In the genomic region with DNA sequence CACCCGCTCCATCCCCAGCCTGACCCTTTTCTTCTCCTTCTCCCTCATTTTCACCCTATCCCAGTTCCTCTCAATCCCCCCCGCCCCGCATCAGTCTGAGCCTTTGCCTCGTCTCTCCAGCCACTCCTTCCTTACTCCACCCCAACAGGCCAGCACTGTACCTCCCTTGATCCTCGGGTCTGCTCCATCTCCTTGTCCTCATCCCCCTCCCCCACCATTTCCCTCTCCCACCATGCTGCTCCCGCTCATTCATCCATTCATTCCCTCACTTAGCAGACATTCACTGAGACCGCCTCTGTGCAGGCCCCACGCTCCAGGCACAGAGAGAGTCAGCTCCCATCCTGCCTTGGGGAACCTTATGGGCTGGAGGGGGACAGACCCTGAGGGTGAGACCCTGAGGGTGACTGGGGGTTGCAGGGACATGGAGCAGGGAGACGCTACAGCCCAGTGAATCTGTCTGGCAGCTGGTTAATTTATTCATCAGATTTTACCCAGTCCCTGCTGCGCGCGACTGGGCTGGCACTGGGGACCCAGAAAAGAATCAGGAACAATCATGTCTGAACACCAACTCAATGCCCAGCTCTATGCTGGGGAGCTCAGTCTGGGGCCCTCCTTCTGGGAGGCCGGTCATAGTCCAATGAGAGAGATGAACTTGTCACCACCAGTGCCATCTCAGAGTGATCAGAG, we compare ENCODE assay signal across 8 cellular contexts. TPM values are rescaled to one million over a fixed set of nuclear protein-coding genes. Genes with fewer than 3 reads are reported as not detected.
DNase-seq lines count a peak whose midpoint lies in the region; ATAC-seq and TF ChIP-seq lines count a peak whose summit lies in the region.

No MANE protein-coding gene starts in this region.

- H3K79me1 ChIP-seq in trophoblast cell (ENCODE audit: low read length), result peaks cover 3% of the 10 kb centered on the region

- TF ChIP-seq CTCF in OCI-LY7 (conservative IDR thresholded peaks at IDR 0.05; ENCODE audit: low read length), result no peak
- TF ChIP-seq CTCF in endothelial cell (IDR thresholded peaks at IDR 0.05; ENCODE audit: unreplicated experiment), result no peak

- H3K4me3 Mint-ChIP-seq in endothelial cell (ENCODE audit: unreplicated experiment), result peak overlapping the region; percentile 81

- no peak for ATAC-seq in HG02678 (IDR thresholded peaks at IDR 0.05; ENCODE audit: unreplicated experiment)

- no peak overlapping the region for H3K27ac Mint-ChIP-seq in endothelial cell (ENCODE audit: unreplicated experiment)

- no peak overlapping the region; the same call in 1 of the 2 replicates for H2AFZ ChIP-seq in OCI-LY7 (ENCODE audit: low read length)
- H2AFZ ChIP-seq in trophoblast cell (ENCODE audit: insufficient read depth, low read length, poor library complexity), result no peak overlapping the region

- CTCF ChIA-PET in OCI-LY7 (lab: Charles Lee; ENCODE audit: unreplicated experiment), result interaction anchor here (0.6 kb wide), 1 partner anchor 9 kb away, joined by 7 read pairs; no protein-coding TSS in a partner anchor

- H3K9me3 ChIP-seq in OCI-LY7 (ENCODE audit: low read length) (no peaks in the 10 kb centered on the region), trophoblast cell (ENCODE audit: insufficient read depth, low read depth, low read length) (no peaks in the 10 kb centered on the region)

- H3K4me2 ChIP-seq in OCI-LY7 (ENCODE audit: low read length) (peak overlapping the region; percentile 79), trophoblast cell (ENCODE audit: low read length) (peak overlapping the region; percentile 80)

- H3K36me3 ChIP-seq in OCI-LY7 (ENCODE audit: insufficient read depth, low read length), result peaks cover 2% of the 10 kb centered on the region; the same call in 1 of the 2 replicates
- H3K36me3 ChIP-seq in trophoblast cell (ENCODE audit: control insufficient read depth in 1 of 2, insufficient read depth in 2 of 2, low read length in 2 of 2), result peaks cover 5 to 8% of the 10 kb centered on the region in 2 experiments

- no peak overlapping the region for H3K4ac ChIP-seq in trophoblast cell (ENCODE audit: low read depth, low read length)

- no peak overlapping the region for H3K23ac ChIP-seq in trophoblast cell (ENCODE audit: low read length)

- H3K27ac ChIP-seq in OCI-LY7 (ENCODE audit: low read depth, low read length, poor library complexity, severe bottlenecking) (peak overlapping the region; percentile 29), trophoblast cell (ENCODE audit: low read depth, low read length) (no peak overlapping the region)

- H3K79me2 ChIP-seq in OCI-LY7 (ENCODE audit: insufficient read depth, low read depth, low read length), result no peaks in the 10 kb centered on the region
- H3K79me2 ChIP-seq in trophoblast cell (ENCODE audit: control insufficient read depth, insufficient read depth, low read length, poor library complexity), result no peaks in the 10 kb centered on the region

- intact Hi-C loops in OCI-LY7 (cut with micrococcal nuclease; ENCODE audit: unreplicated experiment), result no loop called here

- H2AK5ac ChIP-seq in trophoblast cell (ENCODE audit: low read length), result no peak overlapping the region

- no peak overlapping the region for H3K18ac ChIP-seq in trophoblast cell (ENCODE audit: low read length)

- WGBS in trophoblast cell (ENCODE audit: extremely low coverage, insufficient coverage, insufficient read length), result no CpG with 5 or more reads among the region's 13 CpGs

- no peaks in the 10 kb centered on the region for H4K20me1 ChIP-seq in OCI-LY7 (ENCODE audit: insufficient read depth, low read length)

- no peaks in the 10 kb centered on the region for H3K27me3 ChIP-seq in trophoblast cell (ENCODE audit: insufficient read depth, low read length)

- no peaks in the 10 kb centered on the region for H3K9me3 Mint-ChIP-seq in endothelial cell (ENCODE audit: unreplicated experiment)

- H2BK12ac ChIP-seq in trophoblast cell (ENCODE audit: low read length), result no peak overlapping the region

- no peak overlapping the region for H2BK5ac ChIP-seq in trophoblast cell (ENCODE audit: low read depth, low read length, poor library complexity)

- H3K27me3 Mint-ChIP-seq in endothelial cell (ENCODE audit: unreplicated experiment), result peaks cover 18% of the 10 kb centered on the region

- no peak overlapping the region for H3K9ac ChIP-seq in trophoblast cell (ENCODE audit: low read length)

- no peaks in the 10 kb centered on the region for H3K9me2 ChIP-seq in OCI-LY7 (ENCODE audit: insufficient read depth, low read length)

- POLR2A ChIA-PET in OCI-LY7 (lab: Charles Lee), result interaction anchor here (0.5 kb wide), 1 partner anchor 33 kb away, joined by 9 read pairs; no protein-coding TSS in a partner anchor

- H4K91ac ChIP-seq in trophoblast cell (ENCODE audit: low read depth, low read length), result peak overlapping the region; percentile 25

- in situ Hi-C loops in G401 (cut with HindIII; ENCODE audit: low sequenced_read_pairs), result no loop called here

- no peak overlapping the region for H2BK120ac ChIP-seq in trophoblast cell (ENCODE audit: insufficient read depth, low read length, poor library complexity)

- no peak overlapping the region for H4K12ac ChIP-seq in trophoblast cell (ENCODE audit: low read depth, low read length)

- peaks cover 5% of the 10 kb centered on the region for H3K36me3 Mint-ChIP-seq in endothelial cell (ENCODE audit: low read depth, unreplicated experiment)

- TSS peak; percentile 52 for BruUV-seq in OCI-LY7 (replicated peaks; lab: Mats Ljungman, UMichigan)

- H3K4me1 Mint-ChIP-seq in endothelial cell (ENCODE audit: unreplicated experiment), result peaks cover 13% of the 10 kb centered on the region

- H3K4me1 ChIP-seq in OCI-LY7 (ENCODE audit: insufficient read depth, low read length, poor library complexity, severe bottlenecking) (peaks cover 19% of the 10 kb centered on the region), trophoblast cell (ENCODE audit: control insufficient read depth in 1 of 2, insufficient read depth in 2 of 2, low read length in 2 of 2) (peaks cover 6 to 15% of the 10 kb centered on the region in 2 experiments)

- peak overlapping the region; percentile 80 for H3K4me3 ChIP-seq in OCI-LY7 (ENCODE audit: low read depth, low read length, poor library complexity, severe bottlenecking)
- H3K4me3 ChIP-seq in trophoblast cell (ENCODE audit: low read depth, low read length), result no peak overlapping the region

- H4K8ac ChIP-seq in trophoblast cell (ENCODE audit: low read depth, low read length), result no peak overlapping the region

- no peak overlapping the region for H3K14ac ChIP-seq in trophoblast cell (ENCODE audit: low read length)

- DNase-seq in G401 (ENCODE audit: low spot score) (peak; percentile 18), OCI-LY7 (ENCODE audit: low spot score) (no peak), endothelial cell (ENCODE audit: low spot score) (no peak), trophoblast cell (no peak), NCI-H146 (lab: John Stamatoyannopoulos, UW) (no peak), HuH-7 (ENCODE audit: low spot score) (no peak)
- no peak for DNase-seq in activated CD4-positive, alpha-beta T cell treated with anti-CD3 and anti-CD28 coated beads, Interleukin-2, amount 50 U/mL, for 1 hour

RNA-seq across cellular contexts. Expression of gene ARHGAP33, which starts 0.9 kb away (rescaled TPM):
- 1.7 and 4.6 TPM in 2 replicates for total RNA-seq in G401 (2014; rRNA removed; shearing (Covaris generic))
- 15.1 and 21.3 TPM in 2 replicates for total RNA-seq in OCI-LY7 (2014; rRNA removed; shearing (Covaris generic))
- total RNA-seq in OCI-LY7 (2022) (94.6 and 130 TPM in 2 replicates), endothelial cell (ENCODE audit: unreplicated experiment) (8.5 TPM)
- 12.8 and 12.9 TPM in 2 replicates for polyA plus RNA-seq in trophoblast cell (2013)

RNA-seq across cellular contexts. Expression of gene PROSER3, which starts 18.3 kb away (rescaled TPM):
- 7.9 and 11.9 TPM in 2 replicates for total RNA-seq in G401 (2014; rRNA removed; shearing (Covaris generic))
- 15.2 and 17.2 TPM in 2 replicates for total RNA-seq in OCI-LY7 (2014; rRNA removed; shearing (Covaris generic))
- 66.1 and 70.6 TPM in 2 replicates for total RNA-seq in OCI-LY7 (2022)
- 15.0 TPM for total RNA-seq in endothelial cell (ENCODE audit: unreplicated experiment)
- polyA plus RNA-seq in trophoblast cell (2013), result 32.8 and 34.5 TPM in 2 replicates

RNA-seq across cellular contexts. Expression of gene HSPB6, which starts 19.4 kb away (rescaled TPM):
- total RNA-seq in G401 (2014; rRNA removed; shearing (Covaris generic)), result not detected in 2 replicates
- total RNA-seq in OCI-LY7 (2014; rRNA removed; shearing (Covaris generic)), result not detected in 2 replicates
- total RNA-seq in OCI-LY7 (2022), result 1.7 and 1.8 TPM in 2 replicates
- not detected for total RNA-seq in endothelial cell (ENCODE audit: unreplicated experiment)
- 6.1 and 6.9 TPM in 2 replicates for polyA plus RNA-seq in trophoblast cell (2013)

RNA-seq across cellular contexts. Expression of gene LIN37, which starts 27.9 kb away (rescaled TPM):
- 0.80 and 9.2 TPM in 2 replicates for total RNA-seq in G401 (2014; rRNA removed; shearing (Covaris generic))
- total RNA-seq in OCI-LY7 (2014; rRNA removed; shearing (Covaris generic)), result 6.0 and 11.6 TPM in 2 replicates
- 11.7 and 20.0 TPM in 2 replicates for total RNA-seq in OCI-LY7 (2022)
- 9.0 TPM for total RNA-seq in endothelial cell (ENCODE audit: unreplicated experiment)
- polyA plus RNA-seq in trophoblast cell (2013), result 32.8 and 34.2 TPM in 2 replicates

RNA-seq across cellular contexts. Expression of gene PSENEN, which starts 30.8 kb away (rescaled TPM):
- total RNA-seq in G401 (2014; rRNA removed; shearing (Covaris generic)), result 63.1 and 65.0 TPM in 2 replicates
- total RNA-seq in OCI-LY7 (2014; rRNA removed; shearing (Covaris generic)), result 20.8 and 25.7 TPM in 2 replicates
- total RNA-seq in OCI-LY7 (2022) (51.0 and 53.7 TPM in 2 replicates), endothelial cell (ENCODE audit: unreplicated experiment) (99.0 TPM)
- polyA plus RNA-seq in trophoblast cell (2013), result 119 and 123 TPM in 2 replicates
